ENCODE assay signal across 22 cellular contexts in the genomic region with DNA sequence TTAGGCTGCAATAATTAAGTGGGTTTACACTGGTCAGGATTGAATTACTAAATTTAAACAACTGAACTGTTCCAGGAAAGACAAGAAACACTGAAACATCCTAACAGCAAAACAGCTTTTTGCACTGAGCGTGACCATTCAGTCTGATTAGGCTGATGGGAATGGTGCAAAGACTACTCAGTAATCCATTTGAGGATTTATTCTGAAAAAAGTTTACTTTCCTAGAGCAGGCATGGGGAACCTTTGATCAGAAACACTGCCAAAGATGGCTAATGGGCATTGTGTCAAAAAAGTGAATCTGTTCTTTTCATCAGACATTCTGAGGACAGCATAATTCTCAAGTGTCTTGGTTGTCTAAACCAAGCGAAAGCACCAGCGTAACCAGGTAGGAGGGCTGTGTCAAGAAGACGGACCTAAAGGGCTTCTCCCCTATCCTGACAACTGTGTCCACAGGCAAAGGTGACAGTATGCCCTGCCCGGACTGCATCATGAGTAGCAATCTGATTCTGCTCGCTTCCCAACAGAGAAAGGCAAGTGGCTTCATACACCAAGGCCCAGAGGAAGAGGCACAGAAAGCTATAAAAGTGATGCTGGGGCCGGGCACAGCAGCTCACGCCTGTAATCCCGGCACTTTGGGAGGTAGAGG.
"Had no signal": no experiment of that assay in that cellular context is flagged by ENCODE, and none has a peak within 500 bp of the region (broad histone marks: within the 10 kb centered on the region; RNA-seq: fewer than 3 reads in every experiment).

No MANE protein-coding gene starts in this region.

- H3K4me1 ChIP-seq: left ventricle myocardium inferior, pancreas had no signal

- H3K4me1 Mint-ChIP-seq: brain had no signal

- H3K27me3 Mint-ChIP-seq: activated B cell treated with CpG ODN at 0.5 μM for 24 hours; activated CD4-positive, alpha-beta memory T cell treated with anti-CD3 and anti-CD28 coated beads for 36 hours; activated CD4-positive, alpha-beta T cell treated with anti-CD3 and anti-CD28 coated beads for 36 hours; activated CD8-positive, alpha-beta memory T cell treated with anti-CD3 and anti-CD28 coated beads, Interleukin-2, amount 10 ng/mL, durations not matched to agents 7 days and 5 days; brain; stimulated activated naive CD8-positive, alpha-beta T cell treated with anti-CD3 and anti-CD28 coated beads, Interleukin-15, amount 100 ng/mL, for 72 hours had no signal

- H3K27ac ChIP-seq: esophagus muscularis mucosa, gastrocnemius medialis, left ventricle myocardium inferior, pancreas, psoas muscle, right atrium auricular region, tibial artery had no signal

- H3K27ac Mint-ChIP-seq: activated B cell treated with CpG ODN at 0.5 μM for 24 hours; activated CD8-positive, alpha-beta memory T cell treated with anti-CD3 and anti-CD28 coated beads, Interleukin-2, amount 10 ng/mL, durations not matched to agents 7 days and 5 days; mesothelial cell of epicardium; natural killer cell had no signal

- H3K4me3 Mint-ChIP-seq: activated B cell treated with CpG ODN at 0.5 μM for 24 hours; activated CD4-positive, alpha-beta memory T cell treated with anti-CD3 and anti-CD28 coated beads for 36 hours; activated CD4-positive, alpha-beta T cell treated with anti-CD3 and anti-CD28 coated beads for 36 hours; activated CD8-positive, alpha-beta memory T cell treated with anti-CD3 and anti-CD28 coated beads, Interleukin-2, amount 10 ng/mL, durations not matched to agents 7 days and 5 days; brain; mesothelial cell of epicardium; natural killer cell; stimulated activated naive CD8-positive, alpha-beta T cell treated with anti-CD3 and anti-CD28 coated beads, Interleukin-15, amount 100 ng/mL, for 72 hours; T-helper 1 cell treated with Interleukin-12 subunit alpha and Interleukin-12 subunit beta and Interleukin-4 antibody, amounts not matched to agents 30 μg/mL and 1 μg/mL, for 36 hours had no signal

- H3K27me3 ChIP-seq: dorsolateral prefrontal cortex, esophagus muscularis mucosa, gastrocnemius medialis, pancreas, right atrium auricular region, tibial artery had no signal

- H3K9me3 Mint-ChIP-seq: activated B cell treated with CpG ODN at 0.5 μM for 24 hours; activated CD4-positive, alpha-beta memory T cell treated with anti-CD3 and anti-CD28 coated beads for 36 hours; brain; mesothelial cell of epicardium; natural killer cell; stimulated activated naive CD8-positive, alpha-beta T cell treated with anti-CD3 and anti-CD28 coated beads, Interleukin-15, amount 100 ng/mL, for 72 hours; T-helper 1 cell treated with Interleukin-12 subunit alpha and Interleukin-12 subunit beta and Interleukin-4 antibody, amounts not matched to agents 30 μg/mL and 1 μg/mL, for 36 hours had no signal

- H3K9me3 ChIP-seq: esophagus muscularis mucosa, gastrocnemius medialis, left ventricle myocardium inferior, pancreas, psoas muscle, right atrium auricular region, tibial artery had no signal

- ATAC-seq: activated CD4-positive, alpha-beta T cell treated with anti-CD3 and anti-CD28 coated beads for 36 hours; activated CD8-positive, alpha-beta memory T cell treated with anti-CD3 and anti-CD28 coated beads, Interleukin-2, amount 10 ng/mL, durations not matched to agents 7 days and 5 days; gastrocnemius medialis; natural killer cell; pancreas; psoas muscle; stimulated activated naive CD8-positive, alpha-beta T cell treated with anti-CD3 and anti-CD28 coated beads, Interleukin-15, amount 100 ng/mL, for 72 hours had no signal

- DNase-seq: activated B cell treated with CpG ODN at 0.5 μM for 24 hours; activated CD4-positive, alpha-beta memory T cell treated with anti-CD3 and anti-CD28 coated beads for 36 hours; activated CD4-positive, alpha-beta T cell treated with anti-CD3 and anti-CD28 coated beads for 36 hours; activated CD8-positive, alpha-beta memory T cell treated with anti-CD3 and anti-CD28 coated beads, Interleukin-2, amount 10 ng/mL, durations not matched to agents 7 days and 5 days; activated T-cell treated with anti-CD3 and anti-CD28 coated beads for 4 hours; aorta; dorsolateral prefrontal cortex; gastrocnemius medialis; hippocampal formation; kidney glomerular epithelial cell; left ventricle myocardium inferior; natural killer cell; pancreas; psoas muscle; stimulated activated CD4-positive, alpha-beta T cell treated with anti-CD3 and anti-CD28 coated beads, Interleukin-4, amount 100 ng/mL, for 24 hours; stimulated activated naive CD8-positive, alpha-beta T cell treated with anti-CD3 and anti-CD28 coated beads, Interleukin-15, amount 100 ng/mL, for 72 hours; tibial artery had no signal

- H3K4me3 ChIP-seq: dorsolateral prefrontal cortex, esophagus muscularis mucosa, gastrocnemius medialis, left ventricle myocardium inferior, pancreas, psoas muscle, right atrium auricular region, tibial artery had no signal
